In the genomic region with DNA sequence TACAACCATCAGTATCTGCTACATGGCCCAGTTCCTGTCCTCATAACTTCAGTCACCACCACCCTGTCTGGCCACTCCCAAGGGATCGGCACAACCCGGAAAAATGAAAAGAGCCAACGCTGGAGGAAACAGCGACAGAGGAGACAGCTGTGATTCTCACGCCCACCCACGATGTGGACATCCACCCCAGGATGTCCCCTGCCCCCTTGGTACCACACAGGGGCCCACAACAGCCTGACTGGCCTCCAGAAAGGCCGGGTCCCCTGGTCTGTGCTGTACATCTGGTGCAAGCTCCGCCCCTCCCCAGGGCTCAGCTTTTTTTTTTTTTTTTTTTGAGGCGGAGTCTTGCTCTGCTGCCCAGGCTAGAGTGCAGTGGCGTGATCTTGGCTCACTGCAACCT, we compare ENCODE assay signal across 20 cellular contexts. TPM values are rescaled to one million over a fixed set of nuclear protein-coding genes. Genes with fewer than 3 reads are reported as not detected.
"Had no signal": no experiment of that assay in that cellular context is flagged by ENCODE, and none has a peak within 500 bp of the region (broad histone marks: within the 10 kb centered on the region; RNA-seq: fewer than 3 reads in every experiment).

No MANE protein-coding gene starts in this region.

- H3K27me3 ChIP-seq: adrenal gland, right lobe of liver, tibial nerve had no signal

- H3K27ac ChIP-seq: adrenal gland, right lobe of liver, tibial nerve had no signal

- H3K4me3 ChIP-seq: adrenal gland, coronary artery, lung, right lobe of liver, tibial nerve had no signal

- H3K36me3 Mint-ChIP-seq: naive thymus-derived CD4-positive, alpha-beta T cell; WTC11 had no signal

- H3K4me1 Mint-ChIP-seq: activated T-helper 17 cell treated with anti-CD3 and anti-CD28 coated beads, Interleukin-2, amount 50 U/mL, for 72 hours; WTC11 had no signal

- H3K4me3 Mint-ChIP-seq: activated naive CD4-positive, alpha-beta T cell treated with anti-CD3 and anti-CD28 coated beads, Interleukin-2, amount 10 ng/mL, durations not matched to agents 7 days and 5 days; activated T-helper 17 cell treated with anti-CD3 and anti-CD28 coated beads, Interleukin-2, amount 50 U/mL, for 72 hours; naive thymus-derived CD4-positive, alpha-beta T cell; stimulated activated naive B cell treated with anti-CD40 and anti-IgM and Interleukin-4, amounts not matched to agents 10 μg/mL and 1 μg/mL and 100 μg/mL, for 72 hours; WTC11 had no signal

- H3K9me3 ChIP-seq: adrenal gland, right lobe of liver, tibial nerve had no signal

- H3K27me3 Mint-ChIP-seq: activated T-helper 17 cell treated with anti-CD3 and anti-CD28 coated beads, Interleukin-2, amount 50 U/mL, for 72 hours; naive thymus-derived CD4-positive, alpha-beta T cell; stimulated activated naive B cell treated with anti-CD40 and anti-IgM and Interleukin-4, amounts not matched to agents 10 μg/mL and 1 μg/mL and 100 μg/mL, for 72 hours had no signal

- H3K36me3 ChIP-seq: adrenal gland, right lobe of liver had no signal

- H3K27ac Mint-ChIP-seq: activated naive CD4-positive, alpha-beta T cell treated with anti-CD3 and anti-CD28 coated beads, Interleukin-2, amount 10 ng/mL, durations not matched to agents 7 days and 5 days; activated T-helper 17 cell treated with anti-CD3 and anti-CD28 coated beads, Interleukin-2, amount 50 U/mL, for 72 hours; progenitor cell of endocrine pancreas; stimulated activated naive B cell treated with anti-CD40 and anti-IgM and Interleukin-4, amounts not matched to agents 10 μg/mL and 1 μg/mL and 100 μg/mL, for 72 hours; WTC11 had no signal

- H3K9me3 Mint-ChIP-seq: activated naive CD4-positive, alpha-beta T cell treated with anti-CD3 and anti-CD28 coated beads, Interleukin-2, amount 10 ng/mL, durations not matched to agents 7 days and 5 days; activated T-helper 17 cell treated with anti-CD3 and anti-CD28 coated beads, Interleukin-2, amount 50 U/mL, for 72 hours; naive thymus-derived CD4-positive, alpha-beta T cell; stimulated activated naive B cell treated with anti-CD40 and anti-IgM and Interleukin-4, amounts not matched to agents 10 μg/mL and 1 μg/mL and 100 μg/mL, for 72 hours; WTC11 had no signal

- DNase-seq: activated CD4-positive, alpha-beta T cell treated with anti-CD3 and anti-CD28 coated beads for 48 hours; activated CD8-positive, alpha-beta memory T cell treated with anti-CD3 and anti-CD28 coated beads for 24 hours; activated naive CD4-positive, alpha-beta T cell treated with anti-CD3 and anti-CD28 coated beads, Interleukin-2, amount 10 ng/mL, durations not matched to agents 7 days and 5 days; adrenal gland; caudate nucleus; effector memory CD4-positive, alpha-beta T cell; hypothalamus; midbrain; naive thymus-derived CD4-positive, alpha-beta T cell; right lobe of liver; stimulated activated CD4-positive, alpha-beta T cell treated with anti-CD3 and anti-CD28 coated beads, Interleukin-2, amount 100 ng/mL, for 24 hours; stimulated activated naive B cell treated with anti-CD40 and anti-IgM and Interleukin-4, amounts not matched to agents 10 μg/mL and 1 μg/mL and 100 μg/mL, for 72 hours had no signal

RNA-seq across cellular contexts. Expression of a gene that starts 34.6 kb away (rescaled TPM):
- total RNA-seq: adrenal gland, epithelial cell of proximal tubule, progenitor cell of endocrine pancreas, right lobe of liver, subcutaneous adipose tissue, tibial nerve had no signal
